Comparison of ENCODE assay signal across 8 cellular contexts in the genomic region with DNA sequence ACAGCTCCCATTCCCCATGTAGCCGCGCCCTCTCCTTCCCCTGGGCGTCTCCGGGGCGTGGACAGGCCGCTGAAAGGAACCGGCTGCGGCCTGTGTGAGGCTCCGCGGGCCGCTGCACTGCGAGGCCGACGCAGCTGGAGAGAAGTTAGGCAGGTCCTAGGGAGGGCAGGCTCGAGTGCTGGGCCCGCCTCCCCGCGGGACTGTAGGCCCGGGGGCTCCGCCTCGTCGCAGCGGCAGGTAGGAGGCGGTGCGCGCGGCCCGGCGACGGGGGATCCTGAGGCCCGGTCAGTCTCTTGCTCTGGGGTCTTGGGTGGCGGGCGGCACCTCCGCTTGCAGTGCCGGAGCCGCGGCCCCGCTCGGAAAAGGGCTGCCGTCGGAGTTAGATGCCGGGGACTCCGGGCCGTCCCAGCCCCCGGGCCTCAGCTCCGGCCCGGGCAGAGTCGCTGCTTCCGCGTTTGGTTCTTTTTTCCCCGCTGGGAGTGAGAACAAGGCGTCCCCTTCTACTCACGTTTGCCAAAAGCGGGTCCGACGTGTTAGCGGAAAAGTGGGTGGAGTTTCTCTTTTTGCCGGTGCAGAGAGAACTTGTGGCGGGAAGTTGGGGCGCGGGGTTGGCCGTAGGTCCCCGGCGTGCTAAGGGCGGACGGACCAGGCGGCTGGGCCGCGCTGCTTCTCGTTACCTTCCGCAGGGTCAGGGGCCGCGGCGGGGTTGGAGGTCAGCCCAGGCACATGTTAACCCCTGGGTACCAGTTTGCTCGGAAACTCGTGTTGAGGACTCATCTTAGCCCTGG.
DNase-seq lines count a peak whose midpoint lies in the region; ATAC-seq lines count a peak whose summit lies in the region.

A gene (plus strand): TSS at position 222 of the 788 bp plus-strand sequence. CDS start 2,026 bp downstream, outside the sequence.

- DNase-seq in ACHN: peak; percentile 98
- DNase-seq in NCI-H2227 (lab: John Stamatoyannopoulos, UW; ENCODE audit: unreplicated experiment): peak; percentile 95
- peak; percentile 68 to 72 for DNase-seq in activated CD4-positive, alpha-beta T cell treated with anti-CD3 and anti-CD28 coated beads for 24 hours (ENCODE audit: low read depth in 2 of 2)
- DNase-seq in kidney tubule cell (ENCODE audit: low spot score): peak; percentile 97
- peak; percentile 87 for DNase-seq in stimulated activated CD4-positive, alpha-beta T cell treated with anti-CD3 and anti-CD28 coated beads, Interleukin-1b, Interleukin-23, amount 100 ng/mL, for 48 hours

- in situ Hi-C loops in ACHN (cut with HindIII; ENCODE audit: low pct_ligation_motif_present, low pct_unique_long_range_greater_than_20kb, low sequenced_read_pairs): no loop called here

- H3K27ac ChIP-seq in cingulate gyrus (ENCODE audit: low read depth, low read length): peak within 1 kb of the TSS; percentile 67

- peak; percentile 82 for ATAC-seq in GM18861 (IDR thresholded peaks at IDR 0.05; ENCODE audit: unreplicated experiment)
- peak; percentile 85 for ATAC-seq in HG03108 (IDR thresholded peaks at IDR 0.05; ENCODE audit: unreplicated experiment)

Comparison
In these comparisons a context has a peak if more than half of its experiments do, and no peak if none do; other contexts are left out.
1. Peak in every context shown above with its lines: DNase-seq, ATAC-seq and H3K27ac ChIP-seq.